ENCODE assay signal across 8 cellular contexts in genomic region chr20:36465109-36466080, GRCh38.
DNase-seq lines count a peak whose midpoint lies in the region; ATAC-seq, FAIRE-seq and TF ChIP-seq lines count a peak whose summit lies in the region.

No MANE protein-coding gene starts in this region.

- no peaks in the 10 kb centered on the region; the same call in none of the 2 replicates for H3K27me3 Mint-ChIP-seq in HFFc6 (ENCODE audit: insufficient read depth)
- no peaks in the 10 kb centered on the region for H3K27me3 Mint-ChIP-seq in stimulated activated memory B cell treated with anti-CD40 and anti-IgM and Interleukin-4, amounts not matched to agents 10 μg/mL and 1 μg/mL and 100 μg/mL, for 72 hours

- peak overlapping the region; percentile 96 for H3K4me3 Mint-ChIP-seq in HFFc6
- H3K4me3 Mint-ChIP-seq in stimulated activated memory B cell treated with anti-CD40 and anti-IgM and Interleukin-4, amounts not matched to agents 10 μg/mL and 1 μg/mL and 100 μg/mL, for 72 hours, result peak overlapping the region; percentile 56

- TF ChIP-seq RAD21 in A549 (conservative IDR thresholded peaks at IDR 0.05 in 1 of 2, IDR thresholded peaks at IDR 0.05 in 1 of 2), result no peak

- TF ChIP-seq CTCF in A549 (IDR thresholded peaks at IDR 0.05), result no peak
- TF ChIP-seq CTCF in HFFc6 (IDR thresholded peaks at IDR 0.05), result peak; percentile 37

- peak overlapping the region; percentile 95 for H3K27ac Mint-ChIP-seq in HFFc6
- peak overlapping the region; percentile 94 for H3K27ac Mint-ChIP-seq in stimulated activated memory B cell treated with anti-CD40 and anti-IgM and Interleukin-4, amounts not matched to agents 10 μg/mL and 1 μg/mL and 100 μg/mL, for 72 hours

- H3K4me2 ChIP-seq in A549, result peak overlapping the region; percentile 100

- H3K36me3 Mint-ChIP-seq in HFFc6 (ENCODE audit: low read depth), result peaks cover 6% of the 10 kb centered on the region
- H3K36me3 Mint-ChIP-seq in stimulated activated memory B cell treated with anti-CD40 and anti-IgM and Interleukin-4, amounts not matched to agents 10 μg/mL and 1 μg/mL and 100 μg/mL, for 72 hours, result no peaks in the 10 kb centered on the region

- no peaks in the 10 kb centered on the region for H3K9me3 ChIP-seq in A549

- no peak for FAIRE-seq in A549 (lab: Jason Lieb, UNC)

- peak; percentile 21; the same call in 1 of the 2 replicates for TF ChIP-seq POLR2A in A549 (IDR thresholded peaks at IDR 0.05; ENCODE audit: low read length)

- peak; percentile 49 to 62 for ATAC-seq in A549
- no peak for ATAC-seq in stimulated activated memory B cell treated with anti-CD40 and anti-IgM and Interleukin-4, amounts not matched to agents 10 μg/mL and 1 μg/mL and 100 μg/mL, for 72 hours
- ATAC-seq in HG03439 (IDR thresholded peaks at IDR 0.05; ENCODE audit: unreplicated experiment), result no peak

- DNase-seq in A549 (ENCODE audit: low read depth in 1 of 2, low spot score in 1 of 2) (peak; percentile 83 to 91), HFFc6 (peak; percentile 92), T1000 (lab: John Stamatoyannopoulos, UW) (peak; percentile 85), brain pericyte (ENCODE audit: low read depth, low spot score) (peak; percentile 38), NCI-H1092 (lab: John Stamatoyannopoulos, UW) (no peak)

- H3K27ac ChIP-seq in A549, result peak overlapping the region; percentile 75 to 99
- H3K27ac ChIP-seq in layer of hippocampus (ENCODE audit: low read depth, low read length), result peak overlapping the region; percentile 10

- 0 out of 5 replicates have a peak, but pooled peaks of 1 of the 2 experiments have one; percentile 10 for TF ChIP-seq EP300 in A549 (IDR thresholded peaks at IDR 0.05)

- no peaks in the 10 kb centered on the region for H3K27me3 ChIP-seq in layer of hippocampus (ENCODE audit: control insufficient read depth, insufficient read depth, low read length)

- POLR2A ChIA-PET in A549 (lab: Yijun Ruan, JAX), result interaction anchor here (0.9 kb wide), 1 partner anchor 10 kb away, joined by 3 read pairs; no protein-coding TSS in a partner anchor

- H3K4me3 ChIP-seq in A549, result peak overlapping the region; percentile 16; the same call in 2 of the 3 replicates

- CTCF ChIA-PET in A549 (lab: Yijun Ruan, JAX), result interaction anchor here (0.8 to 2.0 kb wide), 7 partner anchors 9 to 140 kb away, joined by 3 to 8 read pairs (median 4); partner anchors contain the start of gene RAB5IF

- peaks cover 81% of the 10 kb centered on the region for H3K4me1 ChIP-seq in A549

- 9% methylated on average over 12 of the region's 12 CpGs for WGBS in A549 (ENCODE audit: missing lambda C conversion rate)

- H3K4me1 Mint-ChIP-seq in HFFc6 (ENCODE audit: low read depth), result peaks cover 71% of the 10 kb centered on the region
- peaks cover 83% of the 10 kb centered on the region for H3K4me1 Mint-ChIP-seq in stimulated activated memory B cell treated with anti-CD40 and anti-IgM and Interleukin-4, amounts not matched to agents 10 μg/mL and 1 μg/mL and 100 μg/mL, for 72 hours

- no peaks in the 10 kb centered on the region for H3K9me3 Mint-ChIP-seq in HFFc6
- H3K9me3 Mint-ChIP-seq in stimulated activated memory B cell treated with anti-CD40 and anti-IgM and Interleukin-4, amounts not matched to agents 10 μg/mL and 1 μg/mL and 100 μg/mL, for 72 hours, result no peaks in the 10 kb centered on the region

TF ChIP-seq in A549, 52 proteins besides CTCF, POLR2A, EP300 and RAD21:
- TF ChIP-seq, protein P1, sequence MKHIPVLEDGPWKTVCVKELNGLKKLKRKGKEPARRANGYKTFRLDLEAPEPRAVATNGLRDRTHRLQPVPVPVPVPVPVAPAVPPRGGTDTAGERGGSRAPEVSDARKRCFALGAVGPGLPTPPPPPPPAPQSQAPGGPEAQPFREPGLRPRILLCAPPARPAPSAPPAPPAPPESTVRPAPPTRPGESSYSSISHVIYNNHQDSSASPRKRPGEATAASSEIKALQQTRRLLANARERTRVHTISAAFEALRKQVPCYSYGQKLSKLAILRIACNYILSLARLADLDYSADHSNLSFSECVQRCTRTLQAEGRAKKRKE (CRISPR knock-in tag; IDR thresholded peaks at IDR 0.05; ENCODE audit: low read depth), result no peak
- TF ChIP-seq ESRRA (IDR thresholded peaks at IDR 0.05; ENCODE audit: borderline replicate concordance, low read length), result no peak
- TF ChIP-seq, protein P2, sequence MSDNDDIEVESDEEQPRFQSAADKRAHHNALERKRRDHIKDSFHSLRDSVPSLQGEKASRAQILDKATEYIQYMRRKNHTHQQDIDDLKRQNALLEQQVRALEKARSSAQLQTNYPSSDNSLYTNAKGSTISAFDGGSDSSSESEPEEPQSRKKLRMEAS (IDR thresholded peaks at IDR 0.05), result peak; percentile 38; the same call in 1 of the 2 replicates
- TF ChIP-seq JUNB (IDR thresholded peaks at IDR 0.05), result peak; percentile 29; the same call in 1 of the 2 replicates
- peak; percentile 48 to 58; a peak in 3 of 4 replicates for TF ChIP-seq CEBPB (IDR thresholded peaks at IDR 0.05)
- 0 out of 5 replicates have a peak, but pooled peaks of 1 of the 2 experiments have one; percentile 15 for TF ChIP-seq JUN (IDR thresholded peaks at IDR 0.05)
- TF ChIP-seq FOSL2 (IDR thresholded peaks at IDR 0.05), result 0 out of 2 replicates have a peak, but pooled peaks have one; percentile 62
- peak; percentile 66 for TF ChIP-seq FOSL2 (CRISPR knock-in tag; IDR thresholded peaks at IDR 0.05)

Comparison
In these comparisons a context has a peak if more than half of its experiments do, and no peak if none do; other contexts are left out.
1. ATAC-seq: peak in A549 (2 of 2); none in stimulated activated memory B cell treated with anti-CD40 and anti-IgM and Interleukin-4, amounts not matched to agents 10 μg/mL and 1 μg/mL and 100 μg/mL, for 72 hours (single experiment) and HG03439 (single experiment).